ENCODE assay signal across 1 cellular context in the genomic region with DNA sequence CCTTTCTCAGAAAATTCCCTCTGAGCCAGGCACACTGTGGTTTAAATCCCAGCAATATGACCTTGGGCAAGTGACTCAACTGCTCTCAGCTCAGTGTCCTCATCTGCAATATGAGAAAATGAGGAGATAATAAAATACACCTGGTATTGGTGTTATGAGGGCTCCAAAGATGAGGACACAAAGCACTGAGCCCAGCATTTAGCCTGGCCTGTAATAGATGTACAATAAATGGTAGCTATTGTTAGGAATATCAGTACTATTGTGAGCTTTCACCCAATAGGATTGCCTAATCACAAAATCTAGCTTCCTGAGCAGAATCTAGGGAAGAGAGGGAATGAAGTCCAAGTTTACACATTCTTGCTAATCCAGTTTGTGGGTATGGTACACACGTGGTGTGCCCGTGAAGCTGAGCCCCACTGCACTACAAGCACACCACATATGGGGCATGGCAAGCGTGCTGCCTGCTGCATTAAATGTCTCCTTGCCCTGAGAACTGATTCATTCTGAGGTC.
TF ChIP-seq lines count a peak whose summit lies in the region.

No MANE protein-coding gene starts in this region.

TF ChIP-seq in HepG2, 621 proteins besides CTCF, POLR2A, EP300 and RAD21 (continued from another document):
- TF ChIP-seq, protein P1, sequence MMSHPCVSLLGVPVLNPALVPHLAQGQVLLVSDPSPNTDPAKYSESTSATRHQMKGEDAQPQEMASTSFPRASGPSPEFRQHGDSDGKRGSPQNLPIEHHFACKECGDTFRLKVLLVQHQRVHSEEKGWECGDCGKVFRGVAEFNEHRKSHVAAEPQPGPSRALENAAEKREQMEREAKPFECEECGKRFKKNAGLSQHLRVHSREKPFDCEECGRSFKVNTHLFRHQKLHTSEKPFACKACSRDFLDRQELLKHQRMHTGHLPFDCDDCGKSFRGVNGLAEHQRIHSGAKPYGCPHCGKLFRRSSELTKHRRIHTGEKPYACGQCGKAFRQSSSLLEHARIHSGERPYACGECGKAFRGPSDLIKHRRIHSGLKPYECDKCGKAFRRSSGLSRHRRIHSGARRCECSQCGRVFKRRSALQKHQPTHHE (CRISPR knock-in tag; IDR thresholded peaks at IDR 0.05; ENCODE audit: borderline replicate concordance): no peak
- TF ChIP-seq YY1 (IDR thresholded peaks at IDR 0.05; ENCODE audit: insufficient read depth, insufficient replicate concordance, low read depth, low read length) (no peak), ZNF234 (CRISPR knock-in tag; conservative IDR thresholded peaks at IDR 0.05) (no peak), MZF1 (CRISPR knock-in tag; IDR thresholded peaks at IDR 0.05; ENCODE audit: borderline replicate concordance) (no peak), HMGA1 (CRISPR knock-in tag; conservative IDR thresholded peaks at IDR 0.05) (no peak), ZNF883 (CRISPR knock-in tag; IDR thresholded peaks at IDR 0.05; ENCODE audit: not compliant biosample characterization) (no peak), ATF7 (IDR thresholded peaks at IDR 0.05) (no peak), ATF7 (CRISPR knock-in tag; IDR thresholded peaks at IDR 0.05) (no peak), REPIN1 (CRISPR knock-in tag; IDR thresholded peaks at IDR 0.05; ENCODE audit: borderline replicate concordance, low read depth) (peak; percentile 92), ADNP (CRISPR knock-in tag; IDR thresholded peaks at IDR 0.05) (no peak), ZFP90 (CRISPR knock-in tag; IDR thresholded peaks at IDR 0.05; ENCODE audit: borderline replicate concordance) (no peak), HOXD1 (CRISPR knock-in tag; IDR thresholded peaks at IDR 0.05) (peak; percentile 51; the same call in 1 of the 2 replicates), MED1 (CRISPR knock-in tag; IDR thresholded peaks at IDR 0.05) (peak; percentile 95)
- TF ChIP-seq, protein P2, sequence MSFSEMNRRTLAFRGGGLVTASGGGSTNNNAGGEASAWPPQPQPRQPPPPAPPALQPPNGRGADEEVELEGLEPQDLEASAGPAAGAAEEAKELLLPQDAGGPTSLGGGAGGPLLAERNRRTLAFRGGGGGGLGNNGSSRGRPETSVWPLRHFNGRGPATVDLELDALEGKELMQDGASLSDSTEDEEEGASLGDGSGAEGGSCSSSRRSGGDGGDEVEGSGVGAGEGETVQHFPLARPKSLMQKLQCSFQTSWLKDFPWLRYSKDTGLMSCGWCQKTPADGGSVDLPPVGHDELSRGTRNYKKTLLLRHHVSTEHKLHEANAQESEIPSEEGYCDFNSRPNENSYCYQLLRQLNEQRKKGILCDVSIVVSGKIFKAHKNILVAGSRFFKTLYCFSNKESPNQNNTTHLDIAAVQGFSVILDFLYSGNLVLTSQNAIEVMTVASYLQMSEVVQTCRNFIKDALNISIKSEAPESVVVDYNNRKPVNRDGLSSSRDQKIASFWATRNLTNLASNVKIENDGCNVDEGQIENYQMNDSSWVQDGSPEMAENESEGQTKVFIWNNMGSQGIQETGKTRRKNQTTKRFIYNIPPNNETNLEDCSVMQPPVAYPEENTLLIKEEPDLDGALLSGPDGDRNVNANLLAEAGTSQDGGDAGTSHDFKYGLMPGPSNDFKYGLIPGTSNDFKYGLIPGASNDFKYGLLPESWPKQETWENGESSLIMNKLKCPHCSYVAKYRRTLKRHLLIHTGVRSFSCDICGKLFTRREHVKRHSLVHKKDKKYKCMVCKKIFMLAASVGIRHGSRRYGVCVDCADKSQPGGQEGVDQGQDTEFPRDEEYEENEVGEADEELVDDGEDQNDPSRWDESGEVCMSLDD (CRISPR knock-in tag; IDR thresholded peaks at IDR 0.05; ENCODE audit: borderline replicate concordance): no peak; the same call in 1 of the 2 replicates
